In genomic region chr19:16369306-16369663, GRCh38 we compare ENCODE assay signal across 10 cellular contexts.
"Had no signal": no experiment of that assay in that cellular context is flagged by ENCODE, and none has a peak within 500 bp of the region (broad histone marks: within the 10 kb centered on the region; RNA-seq: fewer than 3 reads in every experiment).

No MANE protein-coding gene starts in this region.

- H3K4me3 Mint-ChIP-seq: T-helper 17 cell had no signal

- H3K36me3 Mint-ChIP-seq: naive B cell had no signal

- H3K27ac ChIP-seq: suprapubic skin had no signal

- H3K9me3 Mint-ChIP-seq: activated naive CD4-positive, alpha-beta T cell treated with anti-CD3 and anti-CD28 coated beads, Interleukin-2, amount 50 U/mL, for 72 hours; naive B cell had no signal

- H3K27me3 ChIP-seq: right lobe of liver, suprapubic skin, upper lobe of left lung had no signal

- H3K4me3 ChIP-seq: right lobe of liver, suprapubic skin, upper lobe of left lung had no signal

- DNase-seq: activated CD4-positive, alpha-beta T cell treated with anti-CD3 and anti-CD28 coated beads, Interleukin-2, amount 50 U/mL, for 48 hours; dermis blood vessel endothelial cell; glutamatergic neuron; upper lobe of left lung had no signal

- H3K36me3 ChIP-seq: right lobe of liver, upper lobe of left lung had no signal

- H3K27ac Mint-ChIP-seq: activated naive CD4-positive, alpha-beta T cell treated with anti-CD3 and anti-CD28 coated beads, Interleukin-2, amount 50 U/mL, for 72 hours; naive B cell; T-helper 17 cell had no signal

- H3K27me3 Mint-ChIP-seq: naive B cell, T-helper 17 cell had no signal

- H3K9me3 ChIP-seq: right lobe of liver, suprapubic skin, upper lobe of left lung had no signal

- ATAC-seq: activated naive CD4-positive, alpha-beta T cell treated with anti-CD3 and anti-CD28 coated beads, Interleukin-2, amount 50 U/mL, for 72 hours; esophagus mucosa; right lobe of liver had no signal
